In the genomic region with DNA sequence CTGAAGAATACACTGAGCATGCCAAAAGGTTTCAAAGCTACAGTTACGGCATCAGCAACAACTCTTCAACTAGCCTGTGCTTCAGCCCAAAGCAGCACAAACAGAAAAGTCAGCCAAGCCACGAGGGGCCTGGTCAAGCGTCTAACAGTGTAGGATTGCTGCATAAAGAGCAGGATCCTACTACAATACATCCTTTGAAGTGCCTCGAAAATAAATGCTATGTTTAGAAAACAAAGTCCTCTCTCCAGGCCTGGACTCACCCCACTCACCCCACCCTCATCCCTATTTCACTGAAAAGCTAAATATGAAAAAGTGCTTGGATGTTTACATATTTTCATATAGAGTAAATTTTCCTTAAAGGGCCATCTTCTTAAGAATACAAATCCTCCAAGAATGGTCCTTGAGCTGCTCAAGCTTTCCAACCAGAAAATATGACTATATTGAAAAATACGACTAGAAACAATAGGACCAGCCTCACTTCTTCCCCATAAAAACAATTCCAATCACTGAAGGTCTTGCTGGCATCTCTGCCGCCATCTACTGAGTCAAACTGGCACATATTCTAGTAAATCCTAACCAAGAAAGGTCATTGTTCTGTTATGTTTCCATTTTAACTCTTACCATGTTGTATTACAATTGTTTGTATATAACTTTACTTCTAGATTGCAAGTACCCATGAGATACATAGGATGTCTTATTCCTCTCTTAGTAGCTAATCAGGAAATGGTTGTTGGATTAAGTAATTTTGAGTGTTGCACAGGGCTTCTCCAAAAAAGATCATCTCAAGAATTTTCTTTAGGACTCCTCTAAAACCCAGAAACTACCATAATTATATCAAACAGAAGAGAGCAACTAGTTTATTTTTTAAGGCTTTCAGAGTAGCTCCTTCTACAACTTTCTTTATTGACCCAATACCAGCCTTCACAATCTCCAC, we compare ENCODE assay signal across 1 cellular context.
TF ChIP-seq lines count a peak whose summit lies in the region.

No MANE protein-coding gene starts in this region.

TF ChIP-seq in IMR-90, 13 proteins besides CTCF, POLR2A, EP300 and RAD21 (continued from another document):
- TF ChIP-seq, protein P1, sequence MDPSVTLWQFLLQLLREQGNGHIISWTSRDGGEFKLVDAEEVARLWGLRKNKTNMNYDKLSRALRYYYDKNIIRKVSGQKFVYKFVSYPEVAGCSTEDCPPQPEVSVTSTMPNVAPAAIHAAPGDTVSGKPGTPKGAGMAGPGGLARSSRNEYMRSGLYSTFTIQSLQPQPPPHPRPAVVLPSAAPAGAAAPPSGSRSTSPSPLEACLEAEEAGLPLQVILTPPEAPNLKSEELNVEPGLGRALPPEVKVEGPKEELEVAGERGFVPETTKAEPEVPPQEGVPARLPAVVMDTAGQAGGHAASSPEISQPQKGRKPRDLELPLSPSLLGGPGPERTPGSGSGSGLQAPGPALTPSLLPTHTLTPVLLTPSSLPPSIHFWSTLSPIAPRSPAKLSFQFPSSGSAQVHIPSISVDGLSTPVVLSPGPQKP (IDR thresholded peaks at IDR 0.05; ENCODE audit: borderline replicate concordance, low read depth, low read length): no peak
- TF ChIP-seq MXI1 (IDR thresholded peaks at IDR 0.05; ENCODE audit: borderline replicate concordance, low read depth, low read length) (peak; percentile 61; the same call in 1 of the 2 replicates), CEBPB (IDR thresholded peaks at IDR 0.05; ENCODE audit: low read depth, low read length) (no peak)
TF ChIP-seq in IMR-90: peak in this region for 2.
